In the genomic region with DNA sequence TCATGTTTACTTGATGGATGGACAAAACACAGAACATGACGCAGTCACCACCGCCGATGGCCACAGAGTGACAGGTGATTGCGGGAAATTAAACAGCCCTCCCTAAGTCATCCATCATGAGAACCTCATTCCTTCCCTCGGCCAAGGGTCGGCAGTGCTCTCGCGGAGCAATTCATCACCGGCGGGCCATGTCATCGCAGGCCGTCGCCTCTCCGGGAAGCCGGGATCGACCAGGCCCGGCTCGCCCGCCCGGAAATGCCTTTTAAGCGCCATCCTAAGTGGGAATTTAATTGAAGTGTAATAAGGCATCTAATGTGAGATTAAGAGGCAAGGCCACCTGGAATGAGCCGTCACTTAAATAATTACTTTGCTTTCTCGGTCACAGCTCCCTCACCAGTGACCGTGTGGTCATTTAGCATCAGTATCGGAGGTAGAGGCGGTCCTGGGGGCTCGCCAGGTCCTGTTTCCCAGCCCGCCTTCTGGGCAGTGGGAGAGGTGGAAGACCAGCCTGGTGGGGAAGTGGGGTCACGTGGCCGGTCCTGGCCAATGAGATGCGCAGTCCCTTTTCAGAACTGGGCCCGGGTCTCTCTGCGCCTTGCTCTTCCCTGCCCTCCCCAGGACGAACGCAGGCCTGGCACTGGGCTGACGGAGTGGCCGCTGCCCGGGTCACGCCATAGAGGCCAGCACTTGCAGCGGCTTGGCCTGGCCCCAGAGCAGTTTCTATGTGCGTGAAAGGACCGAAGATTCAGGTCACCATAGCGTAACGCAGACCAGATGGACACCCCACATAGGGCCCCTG, we compare ENCODE assay signal across 3 cellular contexts.
TF ChIP-seq lines count a peak whose summit lies in the region.

No MANE protein-coding gene starts in this region.

TF ChIP-seq in SK-N-SH, 30 proteins besides CTCF, POLR2A, EP300 and RAD21:
- TF ChIP-seq, protein P1, sequence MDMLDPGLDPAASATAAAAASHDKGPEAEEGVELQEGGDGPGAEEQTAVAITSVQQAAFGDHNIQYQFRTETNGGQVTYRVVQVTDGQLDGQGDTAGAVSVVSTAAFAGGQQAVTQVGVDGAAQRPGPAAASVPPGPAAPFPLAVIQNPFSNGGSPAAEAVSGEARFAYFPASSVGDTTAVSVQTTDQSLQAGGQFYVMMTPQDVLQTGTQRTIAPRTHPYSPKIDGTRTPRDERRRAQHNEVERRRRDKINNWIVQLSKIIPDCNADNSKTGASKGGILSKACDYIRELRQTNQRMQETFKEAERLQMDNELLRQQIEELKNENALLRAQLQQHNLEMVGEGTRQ (IDR thresholded peaks at IDR 0.05; ENCODE audit: borderline replicate concordance, low read depth, low read length) = no peak
- TF ChIP-seq NFIC (IDR thresholded peaks at IDR 0.05; ENCODE audit: borderline replicate concordance) (no peak), FOSL2 (IDR thresholded peaks at IDR 0.05; ENCODE audit: borderline replicate concordance, low read depth) (no peak), RFX5 (IDR thresholded peaks at IDR 0.05; ENCODE audit: low read length) (no peak)

TF ChIP-seq in SK-N-SH treated with all-trans-retinoic acid at 6 μM for 48 hours, 23 proteins besides CTCF, POLR2A, EP300 and RAD21 (continued from another document):
- TF ChIP-seq, protein P2, sequence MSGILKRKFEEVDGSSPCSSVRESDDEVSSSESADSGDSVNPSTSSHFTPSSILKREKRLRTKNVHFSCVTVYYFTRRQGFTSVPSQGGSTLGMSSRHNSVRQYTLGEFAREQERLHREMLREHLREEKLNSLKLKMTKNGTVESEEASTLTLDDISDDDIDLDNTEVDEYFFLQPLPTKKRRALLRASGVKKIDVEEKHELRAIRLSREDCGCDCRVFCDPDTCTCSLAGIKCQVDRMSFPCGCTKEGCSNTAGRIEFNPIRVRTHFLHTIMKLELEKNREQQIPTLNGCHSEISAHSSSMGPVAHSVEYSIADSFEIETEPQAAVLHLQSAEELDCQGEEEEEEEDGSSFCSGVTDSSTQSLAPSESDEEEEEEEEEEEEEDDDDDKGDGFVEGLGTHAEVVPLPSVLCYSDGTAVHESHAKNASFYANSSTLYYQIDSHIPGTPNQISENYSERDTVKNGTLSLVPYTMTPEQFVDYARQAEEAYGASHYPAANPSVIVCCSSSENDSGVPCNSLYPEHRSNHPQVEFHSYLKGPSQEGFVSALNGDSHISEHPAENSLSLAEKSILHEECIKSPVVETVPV (CRISPR knock-in tag; IDR thresholded peaks at IDR 0.05) = no peak
- TF ChIP-seq RARB (CRISPR knock-in tag; IDR thresholded peaks at IDR 0.05) = no peak
- no peak for TF ChIP-seq OSR1 (CRISPR knock-in tag; IDR thresholded peaks at IDR 0.05)
- TF ChIP-seq TOX (CRISPR knock-in tag; IDR thresholded peaks at IDR 0.05; ENCODE audit: borderline replicate concordance) = no peak
- TF ChIP-seq, protein P3, sequence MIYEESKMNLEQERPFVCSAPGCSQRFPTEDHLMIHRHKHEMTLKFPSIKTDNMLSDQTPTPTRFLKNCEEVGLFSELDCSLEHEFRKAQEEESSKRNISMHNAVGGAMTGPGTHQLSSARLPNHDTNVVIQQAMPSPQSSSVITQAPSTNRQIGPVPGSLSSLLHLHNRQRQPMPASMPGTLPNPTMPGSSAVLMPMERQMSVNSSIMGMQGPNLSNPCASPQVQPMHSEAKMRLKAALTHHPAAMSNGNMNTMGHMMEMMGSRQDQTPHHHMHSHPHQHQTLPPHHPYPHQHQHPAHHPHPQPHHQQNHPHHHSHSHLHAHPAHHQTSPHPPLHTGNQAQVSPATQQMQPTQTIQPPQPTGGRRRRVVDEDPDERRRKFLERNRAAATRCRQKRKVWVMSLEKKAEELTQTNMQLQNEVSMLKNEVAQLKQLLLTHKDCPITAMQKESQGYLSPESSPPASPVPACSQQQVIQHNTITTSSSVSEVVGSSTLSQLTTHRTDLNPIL (CRISPR knock-in tag; IDR thresholded peaks at IDR 0.05; ENCODE audit: low read depth) = no peak
- TF ChIP-seq GLIS3 (CRISPR knock-in tag; IDR thresholded peaks at IDR 0.05) = no peak
- TF ChIP-seq ZNF565 (CRISPR knock-in tag; conservative IDR thresholded peaks at IDR 0.05; ENCODE audit: low read depth) = no peak

TF ChIP-seq in K562, 482 proteins besides CTCF, POLR2A, EP300 and RAD21 (continued from another document):
- TF ChIP-seq, protein P1 (CRISPR knock-in tag; IDR thresholded peaks at IDR 0.05) = peak; percentile 71
- TF ChIP-seq SPI1 (IDR thresholded peaks at IDR 0.05; ENCODE audit: borderline replicate concordance, low read depth, low read length) (no peak), ETV5 (CRISPR knock-in tag; IDR thresholded peaks at IDR 0.05; ENCODE audit: low read depth) (no peak), EGR1 (conservative IDR thresholded peaks at IDR 0.05) (no peak), JUND (IDR thresholded peaks at IDR 0.05; ENCODE audit: borderline replicate concordance, low read depth, low read length) (no peak), JUND (tag; IDR thresholded peaks at IDR 0.05; ENCODE audit: borderline replicate concordance, low read depth, low read length) (no peak)
- TF ChIP-seq, protein P4, sequence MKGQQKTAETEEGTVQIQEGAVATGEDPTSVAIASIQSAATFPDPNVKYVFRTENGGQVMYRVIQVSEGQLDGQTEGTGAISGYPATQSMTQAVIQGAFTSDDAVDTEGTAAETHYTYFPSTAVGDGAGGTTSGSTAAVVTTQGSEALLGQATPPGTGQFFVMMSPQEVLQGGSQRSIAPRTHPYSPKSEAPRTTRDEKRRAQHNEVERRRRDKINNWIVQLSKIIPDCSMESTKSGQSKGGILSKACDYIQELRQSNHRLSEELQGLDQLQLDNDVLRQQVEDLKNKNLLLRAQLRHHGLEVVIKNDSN (CRISPR knock-in tag; IDR thresholded peaks at IDR 0.05) = peak; percentile 69
TF ChIP-seq in K562: peak in this region for 3.
